In the genomic region with DNA sequence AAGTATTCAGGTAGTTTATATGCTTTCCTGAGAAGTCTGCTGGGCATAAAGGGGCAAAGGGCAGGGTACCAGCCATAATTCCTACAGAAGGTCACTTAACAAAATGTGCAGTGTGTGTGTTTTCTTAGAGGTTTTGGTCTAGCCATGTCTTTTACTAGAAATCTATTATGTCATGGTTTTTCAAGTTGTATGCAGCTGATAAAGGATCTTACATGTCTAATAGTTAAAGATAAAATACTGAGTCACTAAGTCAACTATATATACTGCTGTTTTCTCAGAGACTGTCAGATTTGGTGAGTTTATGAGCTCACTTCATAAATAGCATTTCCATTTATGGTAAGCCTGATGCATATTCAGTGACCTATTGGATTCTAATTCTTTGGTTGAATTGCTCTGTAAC, we compare ENCODE assay signal across 15 cellular contexts. TPM values are rescaled to one million over a fixed set of nuclear protein-coding genes. Genes with fewer than 3 reads are reported as not detected.
A peak's percentile ranks its signal among the peaks of the same experiment; 100 is the strongest.
DNase-seq lines count a peak whose midpoint lies in the region; ATAC-seq, FAIRE-seq and TF ChIP-seq lines count a peak whose summit lies in the region.
"Had no signal": no experiment of that assay in that cellular context is flagged by ENCODE, and none has a peak within 500 bp of the region (broad histone marks: within the 10 kb centered on the region; RNA-seq: fewer than 3 reads in every experiment).

No MANE protein-coding gene starts in this region.

- no peak overlapping the region for H3K27ac ChIP-seq in CD4-positive, alpha-beta T cell (ENCODE audit: low read depth, low read length)
- peak overlapping the region; percentile 37 for H3K27ac ChIP-seq in astrocyte (ENCODE audit: low read depth, low read length)
- H3K27ac ChIP-seq: adrenal gland, thyroid gland had no signal

- no peaks in the 10 kb centered on the region for H3K9me3 ChIP-seq in CD4-positive, alpha-beta T cell (ENCODE audit: control insufficient read depth, low read length)
- H3K9me3 ChIP-seq in astrocyte (ENCODE audit: insufficient read depth, low read depth, low read length) (no peaks in the 10 kb centered on the region), mucosa of descending colon (no peaks in the 10 kb centered on the region), HAP-1 (no peaks in the 10 kb centered on the region)
- H3K9me3 ChIP-seq: adrenal gland, MG63, thyroid gland had no signal

- H3K4me3 ChIP-seq in astrocyte (ENCODE audit: insufficient read depth, low read depth, low read length): no peak overlapping the region
- H3K4me3 ChIP-seq in mucosa of descending colon: no peak overlapping the region
- H3K4me3 ChIP-seq in HAP-1: no peak overlapping the region
- H3K4me3 ChIP-seq: adrenal gland, MG63, smooth muscle cell, thyroid gland had no signal

- intact Hi-C loops in CD4-positive, alpha-beta T cell (cut with DNase I, micrococcal nuclease): loop anchor here in 1 of 2 experiments (10.0 kb wide), 1 partner anchor 609 kb away; a partner anchor contains a TSS
- intact Hi-C loops in mucosa of descending colon (cut with DNase I, micrococcal nuclease): loop anchor here in 1 of 2 donors (10.0 kb wide), 1 partner anchor 51 kb away; no protein-coding TSS in a partner anchor

- no peaks in the 10 kb centered on the region for H3K27me3 Mint-ChIP-seq in CD4-positive, alpha-beta T cell
- no peaks in the 10 kb centered on the region for H3K27me3 Mint-ChIP-seq in astrocyte (ENCODE audit: low read depth, unreplicated experiment)
- H3K27me3 Mint-ChIP-seq: dendritic cell treated with granulocyte-macrophage colony-stimulating factor and Interleukin-4, amounts not matched to agents 40 ng/mL and 50 ng/mL, for 4 days had no signal

- in situ Hi-C loops in HAP-1 (cut with MboI; ENCODE audit: low sequenced_read_pairs): no loop called here

- no peak overlapping the region for H2AFZ ChIP-seq in astrocyte (ENCODE audit: low read depth, low read length)

- no peak for DNase-seq in CD4-positive, alpha-beta T cell
- DNase-seq in HCEC 1CT: peak; percentile 23
- peak; percentile 82 for DNase-seq in astrocyte (ENCODE audit: low read depth)
- no peak for DNase-seq in mucosa of descending colon
- no peak for DNase-seq in HAP-1 (ENCODE audit: low spot score in 2 of 2)
- DNase-seq in NCI-H526 treated with DMSO at 0.1 percent for 48 hours (lab: John Stamatoyannopoulos, UW): no peak
- DNase-seq: activated CD4-positive, alpha-beta T cell treated with anti-CD3 and anti-CD28 coated beads, Interleukin-2, amount 50 U/mL, for 48 hours; adrenal gland; MG63; NCI-H2171; thyroid gland had no signal

- TF ChIP-seq CTCF in CD4-positive, alpha-beta T cell (IDR thresholded peaks at IDR 0.05): no peak
- TF ChIP-seq CTCF in astrocyte (IDR thresholded peaks at IDR 0.05; ENCODE audit: insufficient read depth, low read depth, low read length) (no peak), mucosa of descending colon (IDR thresholded peaks at IDR 0.05) (no peak)

- H3K36me3 ChIP-seq in astrocyte (ENCODE audit: insufficient read depth, low read length) (peaks cover 52% of the 10 kb centered on the region), mucosa of descending colon (ENCODE audit: low read depth) (no peaks in the 10 kb centered on the region), HAP-1 (replicated peaks) (peaks cover 85% of the 10 kb centered on the region)

- POLR2A ChIA-PET in CD4-positive, alpha-beta T cell (lab: Charles Lee): interaction anchor here (1.7 to 2.1 kb wide), 3 partner anchors 8 to 55 kb away, joined by 4 to 12 read pairs (median 7); a partner anchor contains a TSS

- peak; percentile 13 for FAIRE-seq in astrocyte (lab: Jason Lieb, UNC)

- H3K79me2 ChIP-seq in astrocyte (ENCODE audit: insufficient read depth, low read length): peaks cover 36% of the 10 kb centered on the region

- peak overlapping the region; percentile 22 for H3K27ac Mint-ChIP-seq in CD4-positive, alpha-beta T cell
- no peak overlapping the region for H3K27ac Mint-ChIP-seq in astrocyte (ENCODE audit: unreplicated experiment)
- H3K27ac Mint-ChIP-seq: dendritic cell treated with granulocyte-macrophage colony-stimulating factor and Interleukin-4, amounts not matched to agents 40 ng/mL and 50 ng/mL, for 4 days had no signal

- ATAC-seq in CD4-positive, alpha-beta T cell (ENCODE audit: poor library complexity): no peak
- ATAC-seq in mucosa of descending colon (peak; percentile 36), GM19351 (IDR thresholded peaks at IDR 0.05; ENCODE audit: unreplicated experiment) (no peak)

- peaks cover 38% of the 10 kb centered on the region for H4K20me1 ChIP-seq in astrocyte (ENCODE audit: insufficient read depth, low read length)

- H3K9me3 Mint-ChIP-seq in CD4-positive, alpha-beta T cell: no peaks in the 10 kb centered on the region
- H3K9me3 Mint-ChIP-seq in astrocyte (ENCODE audit: unreplicated experiment): no peaks in the 10 kb centered on the region
- H3K9me3 Mint-ChIP-seq: dendritic cell treated with granulocyte-macrophage colony-stimulating factor and Interleukin-4, amounts not matched to agents 40 ng/mL and 50 ng/mL, for 4 days; neural crest cell had no signal

- peaks cover 64% of the 10 kb centered on the region for H3K4me1 Mint-ChIP-seq in CD4-positive, alpha-beta T cell (ENCODE audit: low read depth)
- peaks cover 1% of the 10 kb centered on the region for H3K4me1 Mint-ChIP-seq in astrocyte (ENCODE audit: low read depth, unreplicated experiment)

- H3K4me3 Mint-ChIP-seq in CD4-positive, alpha-beta T cell: no peak overlapping the region
- H3K4me3 Mint-ChIP-seq in astrocyte (ENCODE audit: unreplicated experiment): no peak overlapping the region
- H3K4me3 Mint-ChIP-seq: dendritic cell treated with granulocyte-macrophage colony-stimulating factor and Interleukin-4, amounts not matched to agents 40 ng/mL and 50 ng/mL, for 4 days; neural crest cell had no signal

- peaks cover 93% of the 10 kb centered on the region for H3K36me3 Mint-ChIP-seq in CD4-positive, alpha-beta T cell (ENCODE audit: low read depth)
- H3K36me3 Mint-ChIP-seq in astrocyte (ENCODE audit: low read depth, unreplicated experiment): peaks cover 36% of the 10 kb centered on the region

- no peak overlapping the region for H3K9ac ChIP-seq in astrocyte (ENCODE audit: low read length)

- peaks cover 12% of the 10 kb centered on the region for H3K4me1 ChIP-seq in astrocyte (ENCODE audit: insufficient read depth, low read length)
- peaks cover 3% of the 10 kb centered on the region for H3K4me1 ChIP-seq in mucosa of descending colon (ENCODE audit: low read depth)
- H3K4me1 ChIP-seq in HAP-1: peaks cover 2% of the 10 kb centered on the region
- H3K4me1 ChIP-seq: thyroid gland had no signal

- CTCF ChIA-PET in CD4-positive, alpha-beta T cell (lab: Charles Lee): interaction anchor here (0.6 to 7.2 kb wide), 5 partner anchors 51 to 81 kb away, joined by 3 to 92 read pairs (median 3); no protein-coding TSS in a partner anchor

- H3K4me2 ChIP-seq in astrocyte (ENCODE audit: low read length): peak overlapping the region; percentile 34
- H3K4me2 ChIP-seq: smooth muscle cell had no signal

- H3K27me3 ChIP-seq in CD4-positive, alpha-beta T cell (ENCODE audit: control insufficient read depth, insufficient read depth, low read length): no peaks in the 10 kb centered on the region
- no peaks in the 10 kb centered on the region for H3K27me3 ChIP-seq in astrocyte (ENCODE audit: insufficient read depth, low read length)
- no peaks in the 10 kb centered on the region for H3K27me3 ChIP-seq in HAP-1 (ENCODE audit: low read depth)
- H3K27me3 ChIP-seq: adrenal gland, MG63, thyroid gland had no signal

RNA-seq across cellular contexts. Expression of a gene that starts 7.7 kb away (rescaled TPM):
- 10 to 100 TPM; 19.1 to 21.9 TPM for total RNA-seq in CD4-positive, alpha-beta T cell
- total RNA-seq in astrocyte: 32.6 and 38.0 TPM in 2 replicates
- total RNA-seq in mucosa of descending colon: 10 to 100 TPM; 26.1 to 39.5 (median 33.4) TPM

RNA-seq across cellular contexts. Expression of a gene that starts 11.1 kb away (rescaled TPM):
- under 1 TPM; 0.20 to 0.27 TPM for total RNA-seq in CD4-positive, alpha-beta T cell
- total RNA-seq in astrocyte: 0.20 TPM in 1 of 2 replicates, not detected in the other
- 10 to 100 TPM; 16.2 to 49.4 (median 46.6) TPM for total RNA-seq in mucosa of descending colon

RNA-seq across cellular contexts. Expression of a gene that starts 20.0 kb away (rescaled TPM):
- total RNA-seq in CD4-positive, alpha-beta T cell: not detected
- total RNA-seq in astrocyte (not detected in 2 replicates), mucosa of descending colon (not detected)
- total RNA-seq: neural crest cell, smooth muscle cell, thyroid gland had no signal

RNA-seq across cellular contexts. Expression of a gene that starts 32.6 kb away (rescaled TPM):
- total RNA-seq in CD4-positive, alpha-beta T cell: 100 to 1,000 TPM; 245 to 259 TPM
- total RNA-seq in astrocyte (97.5 and 102 TPM in 2 replicates), mucosa of descending colon (100 to 1,000 TPM; 193 to 363 (median 355) TPM)

Comparison
In these comparisons a context has a peak if more than half of its experiments do, and no peak if none do; other contexts are left out.
1. DNase-seq: peak in HCEC 1CT (single experiment) and astrocyte (single experiment); none in CD4-positive, alpha-beta T cell (0 of 10), mucosa of descending colon (0 of 3), HAP-1 (0 of 2) and NCI-H526 treated with DMSO at 0.1 percent for 48 hours (single experiment).
2. RNA of a gene that starts 11.1 kb away (total RNA-seq): 16.2 to 49.4 TPM in mucosa of descending colon; 0.20 to 0.27 TPM in CD4-positive, alpha-beta T cell and 0.20 TPM in astrocyte; every median in the first group is over 10 times any median in the second.